ENCODE assay signal across 17 cellular contexts in genomic region chrX:100673397-100673953, GRCh38.
A peak's percentile ranks its signal among the peaks of the same experiment; 100 is the strongest.
DNase-seq lines count a peak whose midpoint lies in the region.
"Had no signal": no experiment of that assay in that cellular context is flagged by ENCODE, and none has a peak within 500 bp of the region (broad histone marks: within the 10 kb centered on the region; RNA-seq: fewer than 3 reads in every experiment).

No MANE protein-coding gene starts in this region.

- H3K4me1 ChIP-seq in adipocyte (ENCODE audit: control insufficient read depth, insufficient read depth, low read length): peaks cover 46% of the 10 kb centered on the region
- H3K4me1 ChIP-seq: prostate gland, thyroid gland had no signal

- H3K9me3 ChIP-seq in adipocyte (ENCODE audit: control insufficient read depth, low read length): no peaks in the 10 kb centered on the region
- H3K9me3 ChIP-seq: prostate gland, thyroid gland had no signal

- DNase-seq in EL (peak; percentile 74), adipocyte (ENCODE audit: low read depth) (peak; percentile 51), fibroblast of gingiva (ENCODE audit: low read depth) (peak; percentile 80), skeletal muscle cell (ENCODE audit: low read depth) (peak; percentile 58), NCI-H187 treated with DMSO at 0.1 percent for 48 hours (lab: John Stamatoyannopoulos, UW) (no peak), SW480 (ENCODE audit: low spot score) (no peak), T1000 (lab: John Stamatoyannopoulos, UW) (no peak)
- no peak for DNase-seq in stimulated activated CD4-positive, alpha-beta T cell treated with anti-CD3 and anti-CD28 coated beads, Interleukin-1b, Interleukin-23, amount 100 ng/mL, for 48 hours
- DNase-seq: activated CD8-positive, alpha-beta T cell treated with anti-CD3 and anti-CD28 coated beads for 36 hours; aorta; CD8-positive, alpha-beta memory T cell; NCI-H1436 treated with DMSO at 0.1 percent for 48 hours; NCI-H446 treated with DMSO at 0.1 percent for 48 hours; thyroid gland had no signal

- H3K27me3 ChIP-seq in adipocyte (replicated peaks; ENCODE audit: control insufficient read depth, insufficient read depth, low read length): peaks cover 2% of the 10 kb centered on the region
- H3K27me3 ChIP-seq: thyroid gland had no signal

- H3K4me3 ChIP-seq in adipocyte (ENCODE audit: low read length) (no peak overlapping the region), skeletal muscle cell (ENCODE audit: low read depth, low read length) (no peak overlapping the region)
- H3K4me3 ChIP-seq: prostate gland, SK-N-MC, thyroid gland had no signal

- H3K36me3 ChIP-seq in adipocyte (ENCODE audit: control insufficient read depth, insufficient read depth, low read length, severe bottlenecking): peaks cover 34% of the 10 kb centered on the region
- H3K36me3 ChIP-seq: prostate gland, thyroid gland had no signal

- H3K9ac ChIP-seq in adipocyte (ENCODE audit: low read length): peak overlapping the region; percentile 67
- H3K9ac ChIP-seq: KMS-11 had no signal

Comparison
In these comparisons a context has a peak if more than half of its experiments do, and no peak if none do; other contexts are left out.
1. DNase-seq: peak in EL (single experiment), adipocyte (single experiment), fibroblast of gingiva (single experiment) and skeletal muscle cell (single experiment); none in stimulated activated CD4-positive, alpha-beta T cell treated with anti-CD3 and anti-CD28 coated beads, Interleukin-1b, Interleukin-23, amount 100 ng/mL, for 48 hours (single experiment), NCI-H187 treated with DMSO at 0.1 percent for 48 hours (single experiment), SW480 (single experiment) and T1000 (single experiment).